ENCODE assay signal across 9 cellular contexts in the genomic region with DNA sequence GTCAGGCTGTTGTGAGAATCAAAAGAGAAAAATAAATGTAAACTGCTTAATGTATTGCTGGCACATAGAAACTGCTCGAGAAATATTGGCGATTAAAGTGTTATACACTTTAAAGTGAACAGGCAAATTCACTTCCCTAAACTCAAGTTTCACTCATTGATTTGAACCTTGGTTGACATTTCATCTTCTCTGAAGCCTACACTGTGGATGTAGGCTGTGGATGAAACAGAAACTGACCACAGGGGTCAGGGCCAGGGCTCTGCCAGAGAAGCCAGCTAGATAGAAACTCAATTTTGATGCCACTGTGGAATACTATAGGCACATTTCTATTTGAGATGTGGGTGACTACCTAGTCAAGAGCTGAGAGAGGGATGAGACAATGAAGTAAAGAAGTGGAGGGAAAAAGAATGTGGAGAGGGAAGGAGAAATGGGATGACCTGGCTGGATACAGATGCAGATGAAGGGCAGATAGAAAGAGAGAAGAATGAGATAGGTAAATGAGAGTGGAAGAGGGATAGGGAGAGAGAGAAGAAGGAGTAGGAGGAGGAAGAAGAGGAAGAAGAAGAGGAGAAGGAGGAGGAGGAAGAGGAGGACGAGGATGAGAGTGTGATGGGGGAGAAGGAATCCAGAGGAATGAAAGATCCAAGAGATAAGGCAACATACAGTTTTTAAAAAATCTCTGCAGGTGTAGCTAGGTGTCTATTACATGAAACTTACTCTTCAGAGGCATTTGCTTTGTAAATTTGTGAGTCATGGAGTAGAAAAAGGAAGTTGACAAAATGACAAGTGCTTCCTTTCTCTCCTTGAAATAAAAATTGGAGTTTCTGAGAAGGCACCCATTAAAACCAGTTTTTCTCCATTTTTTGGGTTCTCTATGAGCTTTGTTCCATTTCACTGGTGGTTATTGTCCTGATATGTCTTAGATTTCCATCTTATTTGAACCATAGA. TPM values are rescaled to one million over a fixed set of nuclear protein-coding genes. Genes with fewer than 3 reads are reported as not detected.
DNase-seq lines count a peak whose midpoint lies in the region; ATAC-seq and TF ChIP-seq lines count a peak whose summit lies in the region.
"Had no signal": no experiment of that assay in that cellular context is flagged by ENCODE, and none has a peak within 500 bp of the region (broad histone marks: within the 10 kb centered on the region; RNA-seq: fewer than 3 reads in every experiment).

No MANE protein-coding gene starts in this region.

- no peaks in the 10 kb centered on the region for H3K79me2 ChIP-seq in smooth muscle cell (ENCODE audit: low read depth)

- DNase-seq in activated CD8-positive, alpha-beta T cell treated with anti-CD3 and anti-CD28 coated beads for 36 hours = peak; percentile 6
- DNase-seq in activated CD8-positive, alpha-beta T cell treated with anti-CD3 and anti-CD28 coated beads, Interleukin-2, amount 10 ng/mL, durations not matched to agents 7 days and 5 days = no peak
- DNase-seq in smooth muscle cell (lab: John Stamatoyannopoulos, UW; ENCODE audit: unreplicated experiment) (no peak), NCI-H187 treated with DMSO at 0.1 percent for 48 hours (lab: John Stamatoyannopoulos, UW) (no peak)
- no peak for DNase-seq in activated CD4-positive, alpha-beta T cell treated with anti-CD3 and anti-CD28 coated beads for 4 hours
- DNase-seq in activated T-cell treated with anti-CD3 and anti-CD28 coated beads, Interleukin-2, amount 50 U/mL, for 48 hours = no peak
- DNase-seq: body of pancreas had no signal

- WGBS in smooth muscle cell (ENCODE audit: low lambda C conversion rate) = 89% methylated on average over 3 of the region's 3 CpGs

- intact Hi-C loops in activated CD8-positive, alpha-beta T cell treated with anti-CD3 and anti-CD28 coated beads for 36 hours (cut with micrococcal nuclease) = no loop called here

- no peaks in the 10 kb centered on the region for H3K4me1 Mint-ChIP-seq in activated CD8-positive, alpha-beta T cell treated with anti-CD3 and anti-CD28 coated beads for 36 hours (ENCODE audit: low read depth)
- peaks cover 4% of the 10 kb centered on the region for H3K4me1 Mint-ChIP-seq in activated CD8-positive, alpha-beta T cell treated with anti-CD3 and anti-CD28 coated beads, Interleukin-2, amount 10 ng/mL, durations not matched to agents 7 days and 5 days (ENCODE audit: low read depth)

- no peaks in the 10 kb centered on the region for H3F3A ChIP-seq in smooth muscle cell (ENCODE audit: low read depth)

- no peak overlapping the region for H3K9ac ChIP-seq in smooth muscle cell (ENCODE audit: low read depth)

- no peak for TF ChIP-seq CTCF in activated CD8-positive, alpha-beta T cell treated with anti-CD3 and anti-CD28 coated beads for 36 hours (IDR thresholded peaks at IDR 0.05)
- no peak for TF ChIP-seq CTCF in smooth muscle cell (IDR thresholded peaks at IDR 0.05; ENCODE audit: borderline replicate concordance, insufficient read depth, poor library complexity, severe bottlenecking)

- H3K4me1 ChIP-seq in smooth muscle cell (ENCODE audit: low read depth) = no peaks in the 10 kb centered on the region
- H3K4me1 ChIP-seq: body of pancreas had no signal

- H3K4me3 Mint-ChIP-seq in activated CD8-positive, alpha-beta T cell treated with anti-CD3 and anti-CD28 coated beads for 36 hours = no peak overlapping the region
- no peak overlapping the region for H3K4me3 Mint-ChIP-seq in activated CD8-positive, alpha-beta T cell treated with anti-CD3 and anti-CD28 coated beads, Interleukin-2, amount 10 ng/mL, durations not matched to agents 7 days and 5 days

- no peaks in the 10 kb centered on the region for H3K36me3 Mint-ChIP-seq in activated CD8-positive, alpha-beta T cell treated with anti-CD3 and anti-CD28 coated beads for 36 hours (ENCODE audit: low read depth)
- no peaks in the 10 kb centered on the region for H3K36me3 Mint-ChIP-seq in activated CD8-positive, alpha-beta T cell treated with anti-CD3 and anti-CD28 coated beads, Interleukin-2, amount 10 ng/mL, durations not matched to agents 7 days and 5 days (ENCODE audit: low read depth)

- no peaks in the 10 kb centered on the region for H3K36me3 ChIP-seq in smooth muscle cell (ENCODE audit: low read depth)

- no peak overlapping the region for H3K27ac ChIP-seq in smooth muscle cell (ENCODE audit: low read depth)
- H3K27ac ChIP-seq: body of pancreas had no signal

- CTCF ChIA-PET in activated CD8-positive, alpha-beta T cell treated with anti-CD3 and anti-CD28 coated beads for 36 hours (lab: Charles Lee) = no interaction called here
- CTCF ChIA-PET in activated CD8-positive, alpha-beta T cell treated with anti-CD3 and anti-CD28 coated beads, Interleukin-2, amount 10 ng/mL, durations not matched to agents 7 days and 5 days (lab: Charles Lee) = interaction anchor here (1.1 to 1.5 kb wide), 2 partner anchors 13 to 40 kb away, joined by 3 to 5 read pairs; no protein-coding TSS in a partner anchor

- H3K9me3 Mint-ChIP-seq in activated CD8-positive, alpha-beta T cell treated with anti-CD3 and anti-CD28 coated beads for 36 hours = no peaks in the 10 kb centered on the region
- no peaks in the 10 kb centered on the region for H3K9me3 Mint-ChIP-seq in activated CD8-positive, alpha-beta T cell treated with anti-CD3 and anti-CD28 coated beads, Interleukin-2, amount 10 ng/mL, durations not matched to agents 7 days and 5 days (ENCODE audit: insufficient read depth)

- H3K27me3 Mint-ChIP-seq in activated CD8-positive, alpha-beta T cell treated with anti-CD3 and anti-CD28 coated beads for 36 hours = peaks cover 40% of the 10 kb centered on the region
- H3K27me3 Mint-ChIP-seq in activated CD8-positive, alpha-beta T cell treated with anti-CD3 and anti-CD28 coated beads, Interleukin-2, amount 10 ng/mL, durations not matched to agents 7 days and 5 days (ENCODE audit: low read depth) = peaks cover 30% of the 10 kb centered on the region

- no peak overlapping the region for H3K27ac Mint-ChIP-seq in activated CD8-positive, alpha-beta T cell treated with anti-CD3 and anti-CD28 coated beads for 36 hours
- H3K27ac Mint-ChIP-seq in activated CD8-positive, alpha-beta T cell treated with anti-CD3 and anti-CD28 coated beads, Interleukin-2, amount 10 ng/mL, durations not matched to agents 7 days and 5 days = no peak overlapping the region

- POLR2A ChIA-PET in activated CD8-positive, alpha-beta T cell treated with anti-CD3 and anti-CD28 coated beads for 36 hours (lab: Charles Lee) = no interaction called here
- POLR2A ChIA-PET in activated CD8-positive, alpha-beta T cell treated with anti-CD3 and anti-CD28 coated beads, Interleukin-2, amount 10 ng/mL, durations not matched to agents 7 days and 5 days (lab: Charles Lee) = no interaction called here

- no peak overlapping the region for H3K4me3 ChIP-seq in smooth muscle cell
- H3K4me3 ChIP-seq: body of pancreas had no signal

- H3K27me3 ChIP-seq in smooth muscle cell (ENCODE audit: low read depth) = peaks cover 8% of the 10 kb centered on the region
- H3K27me3 ChIP-seq: body of pancreas had no signal

- no peaks in the 10 kb centered on the region for H3K9me3 ChIP-seq in smooth muscle cell (replicated peaks; ENCODE audit: low read depth)
- H3K9me3 ChIP-seq: body of pancreas had no signal

- no peaks in the 10 kb centered on the region for H4K20me1 ChIP-seq in smooth muscle cell (ENCODE audit: low read depth)

- no peak overlapping the region for H3K4me2 ChIP-seq in smooth muscle cell

- ATAC-seq in activated CD8-positive, alpha-beta T cell treated with anti-CD3 and anti-CD28 coated beads for 36 hours = no peak
- ATAC-seq in activated CD8-positive, alpha-beta T cell treated with anti-CD3 and anti-CD28 coated beads, Interleukin-2, amount 10 ng/mL, durations not matched to agents 7 days and 5 days = no peak
- peak; percentile 98 for ATAC-seq in HG02623 (IDR thresholded peaks at IDR 0.05; ENCODE audit: unreplicated experiment)
- peak; percentile 97 for ATAC-seq in HG03520 (IDR thresholded peaks at IDR 0.05; ENCODE audit: unreplicated experiment)
- ATAC-seq: body of pancreas had no signal

- H2AFZ ChIP-seq in smooth muscle cell (ENCODE audit: low read depth) = no peak overlapping the region

RNA-seq across cellular contexts. Expression of a gene that starts 17.4 kb away (rescaled TPM):
- total RNA-seq in activated CD8-positive, alpha-beta T cell treated with anti-CD3 and anti-CD28 coated beads for 36 hours = not detected
- total RNA-seq in activated CD8-positive, alpha-beta T cell treated with anti-CD3 and anti-CD28 coated beads, Interleukin-2, amount 10 ng/mL, durations not matched to agents 7 days and 5 days = not detected
- 2.2 and 2.7 TPM in 2 replicates for total RNA-seq in smooth muscle cell
- 3.3 and 3.5 TPM in 2 replicates for polyA plus RNA-seq in smooth muscle cell

Comparison
In these comparisons a context has a peak if more than half of its experiments do, and no peak if none do; other contexts are left out.
1. ATAC-seq: peak in HG02623 (single experiment) and HG03520 (single experiment); none in activated CD8-positive, alpha-beta T cell treated with anti-CD3 and anti-CD28 coated beads for 36 hours (single experiment) and activated CD8-positive, alpha-beta T cell treated with anti-CD3 and anti-CD28 coated beads, Interleukin-2, amount 10 ng/mL, durations not matched to agents 7 days and 5 days (single experiment).